1 cellular context compared by ENCODE assay signal in genomic region chr17:39801055-39801454, GRCh38.
TF ChIP-seq lines count a peak whose summit lies in the region.

No MANE protein-coding gene starts in this region.

TF ChIP-seq in HEK293, 187 proteins besides CTCF, POLR2A, EP300 and RAD21 (continued from another document):
- TF ChIP-seq BCL11A (tag by site-specific recombination; IDR thresholded peaks at IDR 0.05; ENCODE audit: low read depth) (peak; percentile 97), ZSCAN16 (tag by site-specific recombination; IDR thresholded peaks at IDR 0.05) (0 out of 2 replicates have a peak, but pooled peaks have one; percentile 48), ZNF501 (tag by site-specific recombination; IDR thresholded peaks at IDR 0.05) (peak; percentile 57; the same call in 1 of the 2 replicates), ZNF600 (tag by site-specific recombination; IDR thresholded peaks at IDR 0.05) (peak; percentile 74), ZNF133 (tag by site-specific recombination; IDR thresholded peaks at IDR 0.05) (no peak), HIC1 (tag by site-specific recombination; IDR thresholded peaks at IDR 0.05) (no peak), HOXD13 (CRISPR knock-in tag; IDR thresholded peaks at IDR 0.05; ENCODE audit: borderline replicate concordance) (peak; percentile 90), SCRT1 (tag by site-specific recombination; IDR thresholded peaks at IDR 0.05; ENCODE audit: borderline replicate concordance) (peak; percentile 84), ZSCAN5A (tag by site-specific recombination; IDR thresholded peaks at IDR 0.05) (0 out of 2 replicates have a peak, but pooled peaks have one; percentile 31), KLF7 (tag by site-specific recombination; IDR thresholded peaks at IDR 0.05; ENCODE audit: borderline replicate concordance) (peak; percentile 79; the same call in 1 of the 2 replicates), ZNF585B (tag by site-specific recombination; IDR thresholded peaks at IDR 0.05) (no peak), ZNF621 (tag by site-specific recombination; IDR thresholded peaks at IDR 0.05) (no peak), ZEB2 (tag by site-specific recombination; IDR thresholded peaks at IDR 0.05) (peak; percentile 59; the same call in 1 of the 2 replicates), ATF2 (tag by site-specific recombination; IDR thresholded peaks at IDR 0.05; ENCODE audit: low read depth) (peak; percentile 72), TCF7L2 (IDR thresholded peaks at IDR 0.05; ENCODE audit: borderline replicate concordance, low read depth, low read length) (peak; percentile 39), ZNF26 (tag by site-specific recombination; IDR thresholded peaks at IDR 0.05) (no peak), ZNF292 (tag by site-specific recombination; IDR thresholded peaks at IDR 0.05; ENCODE audit: borderline replicate concordance, low read depth) (no peak), IKZF3 (tag by site-specific recombination; IDR thresholded peaks at IDR 0.05) (peak; percentile 96), SP7 (tag by site-specific recombination; IDR thresholded peaks at IDR 0.05) (no peak), KLF1 (tag by site-specific recombination; IDR thresholded peaks at IDR 0.05) (no peak), ZSCAN23 (tag by site-specific recombination; IDR thresholded peaks at IDR 0.05) (no peak), GFI1B (tag by site-specific recombination; IDR thresholded peaks at IDR 0.05) (peak; percentile 91), KLF8 (tag by site-specific recombination; IDR thresholded peaks at IDR 0.05) (peak; percentile 67), ZBTB44 (tag by site-specific recombination; IDR thresholded peaks at IDR 0.05) (peak; percentile 90), ZNF391 (tag by site-specific recombination; IDR thresholded peaks at IDR 0.05; ENCODE audit: borderline replicate concordance, low read depth) (peak; percentile 53; the same call in 1 of the 2 replicates), PATZ1 (tag by site-specific recombination; IDR thresholded peaks at IDR 0.05) (peak; percentile 58), ZNF555 (tag by site-specific recombination; conservative IDR thresholded peaks at IDR 0.05) (no peak), ZBTB8A (tag by site-specific recombination; IDR thresholded peaks at IDR 0.05) (peak; percentile 19; the same call in 1 of the 2 replicates), ZSCAN30 (tag by site-specific recombination; IDR thresholded peaks at IDR 0.05) (peak; percentile 91), BCL6B (tag by site-specific recombination; IDR thresholded peaks at IDR 0.05) (0 out of 2 replicates have a peak, but pooled peaks have one; percentile 35), KLF10 (tag by site-specific recombination; IDR thresholded peaks at IDR 0.05) (peak; percentile 49; the same call in 1 of the 2 replicates), SETDB1 (IDR thresholded peaks at IDR 0.05; ENCODE audit: insufficient read length, low read length) (no peak), MZF1 (tag by site-specific recombination; IDR thresholded peaks at IDR 0.05; ENCODE audit: borderline replicate concordance) (peak; percentile 69; the same call in 1 of the 2 replicates), AEBP2 (tag by site-specific recombination; IDR thresholded peaks at IDR 0.05; ENCODE audit: borderline replicate concordance) (no peak), ZNF843 (tag by site-specific recombination; IDR thresholded peaks at IDR 0.05) (peak; percentile 99)
